ENCODE assay signal across 8 cellular contexts in the genomic region with DNA sequence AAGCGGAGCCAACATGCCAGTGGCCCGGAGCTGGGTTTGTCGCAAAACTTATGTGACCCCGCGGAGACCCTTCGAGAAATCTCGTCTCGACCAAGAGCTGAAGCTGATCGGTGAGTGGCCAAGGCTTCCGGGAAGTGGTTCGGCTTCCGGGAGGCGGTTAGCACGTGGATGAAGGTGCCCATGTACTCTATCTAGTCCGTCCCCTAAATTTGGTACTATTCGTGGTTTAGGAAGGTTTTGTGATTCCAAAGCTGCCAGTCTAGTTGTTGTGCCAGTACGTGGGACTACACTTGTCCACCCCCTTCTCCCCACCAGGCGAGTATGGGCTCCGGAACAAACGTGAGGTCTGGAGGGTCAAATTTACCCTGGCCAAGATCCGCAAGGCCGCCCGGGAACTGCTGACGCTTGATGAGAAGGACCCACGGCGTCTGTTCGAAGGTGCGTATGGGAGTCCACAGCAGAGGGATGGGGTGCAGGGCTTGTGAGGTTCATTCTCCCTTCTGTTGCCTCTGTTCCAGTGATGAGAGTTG. TPM values are rescaled to one million over a fixed set of nuclear protein-coding genes. Genes with fewer than 3 reads are reported as not detected.
A peak's percentile ranks its signal among the peaks of the same experiment; 100 is the strongest.
DNase-seq lines count a peak whose midpoint lies in the region; ATAC-seq, FAIRE-seq and TF ChIP-seq lines count a peak whose summit lies in the region.

No MANE protein-coding gene starts in this region.

- FAIRE-seq in pancreas (lab: Jason Lieb, UNC), result no peak

- H3K9me3 ChIP-seq in ES-I3 (ENCODE audit: control insufficient read depth, insufficient read depth, low read length) (no peaks in the 10 kb centered on the region), Panc1 (ENCODE audit: control insufficient read depth, insufficient read depth, low read depth, low read length) (no peaks in the 10 kb centered on the region), pancreas (no peaks in the 10 kb centered on the region)

- DNase-seq in Panc1 (ENCODE audit: low read depth, low spot score) (no peak), epithelial cell of prostate (ENCODE audit: low read depth, low spot score) (no peak), pancreas (peak in 1 of 6 donors; percentile 51), SKM-1 treated with dmso at 0.1 percent for 144 hours (lab: John Stamatoyannopoulos, UW; ENCODE audit: unreplicated experiment) (no peak)

- H3K27me3 ChIP-seq in Panc1 (ENCODE audit: control insufficient read depth, insufficient read depth, low read length) (no peaks in the 10 kb centered on the region), pancreas (no peaks in the 10 kb centered on the region)

- ATAC-seq in Panc1, result 0 out of 2 replicates have a peak, but pooled peaks have one; percentile 2
- peak in 3 of 4 donors; percentile 0 for ATAC-seq in pancreas
- no peak for ATAC-seq in HG03378 (IDR thresholded peaks at IDR 0.05; ENCODE audit: unreplicated experiment)
- ATAC-seq in GM18517 (IDR thresholded peaks at IDR 0.05; ENCODE audit: unreplicated experiment), result no peak
- ATAC-seq in HG03196 (IDR thresholded peaks at IDR 0.05; ENCODE audit: unreplicated experiment), result no peak

- H3K4me1 ChIP-seq in ES-I3 (ENCODE audit: insufficient read depth, low read length), result peaks cover 15% of the 10 kb centered on the region
- peaks cover 45% of the 10 kb centered on the region for H3K4me1 ChIP-seq in Panc1 (ENCODE audit: control insufficient read depth, insufficient read depth, low read length)
- peaks cover 18 to 45% (median 37%) of the 10 kb centered on the region in 3 donors for H3K4me1 ChIP-seq in pancreas

- POLR2A ChIA-PET in Panc1 (lab: Charles Lee), result interaction anchor here (0.6 to 2.7 kb wide), 3 partner anchors 9 to 593 kb away, joined by 3 to 18 read pairs (median 4); partner anchors contain the start of genes MBOAT7 and TSEN34

- TF ChIP-seq CTCF in Panc1 (IDR thresholded peaks at IDR 0.05) (no peak), pancreas (IDR thresholded peaks at IDR 0.05) (no peak)

- in situ Hi-C loops in Panc1 (cut with HindIII; ENCODE audit: low pct_unique_long_range_greater_than_20kb, low sequenced_read_pairs), result no loop called here

- CTCF ChIA-PET in Panc1 (lab: Charles Lee), result interaction anchor here (0.5 kb wide), 1 partner anchor 13 kb away, joined by 3 read pairs; no protein-coding TSS in a partner anchor

- intact Hi-C loops in Panc1 (cut with micrococcal nuclease; ENCODE audit: unreplicated experiment), result no loop called here
- intact Hi-C loops in pancreas (cut with DNase I), result no loop called here

- H3K27ac ChIP-seq in Panc1 (ENCODE audit: low read length) (peak overlapping the region; percentile 95), epithelial cell of prostate (peak overlapping the region; percentile 87), pancreas (peak overlapping the region; percentile 82 to 97 (median 89))

- TSS peak; percentile 85 for BruUV-seq in Panc1 (replicated peaks; lab: Mats Ljungman, UMichigan)

- 1% methylated on average over 28 of the region's 28 CpGs for WGBS in pancreas, 2 donors

- H3K36me3 ChIP-seq in ES-I3 (ENCODE audit: insufficient read depth, low read length), result peaks cover 35% of the 10 kb centered on the region
- H3K36me3 ChIP-seq in Panc1 (ENCODE audit: control insufficient read depth, insufficient read depth, low read length), result peaks cover 39% of the 10 kb centered on the region
- peaks cover 4 to 25% (median 19%) of the 10 kb centered on the region in 3 donors for H3K36me3 ChIP-seq in pancreas

- H3K4me3 ChIP-seq in Panc1 (ENCODE audit: low read depth in 2 of 2, low read length in 2 of 2), result peak overlapping the region; percentile 69 to 96
- H3K4me3 ChIP-seq in pancreas, result peak overlapping the region; percentile 55 to 87 (median 62)

- peak overlapping the region; percentile 98 for H3K9ac ChIP-seq in ES-I3 (ENCODE audit: low read depth, low read length)

RNA-seq across cellular contexts. Expression of gene RPS9, which starts 0.6 kb away (rescaled TPM):
- total RNA-seq in Panc1 (2021; ENCODE audit: unreplicated experiment), result 823 TPM
- polyA plus RNA-seq in Panc1 (2012; ENCODE audit: insufficient read length), result 1,638 TPM
- 1,000 to 10,000 TPM in 4 of 6 donors, 100 to 1,000 TPM in 2; 815 to 1,921 (median 1,191) TPM for total RNA-seq in pancreas
- 1,000 to 10,000 TPM; 2,302 to 2,340 TPM for polyA plus RNA-seq in pancreas

RNA-seq across cellular contexts. Expression of gene TSEN34, which starts 10.1 kb away (rescaled TPM):
- total RNA-seq in Panc1 (2021; ENCODE audit: unreplicated experiment) (194 TPM), pancreas (10 to 100 TPM; 16.8 to 24.7 (median 19.4) TPM)
- polyA plus RNA-seq in Panc1 (2012; ENCODE audit: insufficient read length), result 160 TPM
- 10 to 100 TPM; 19.5 to 33.3 TPM for polyA plus RNA-seq in pancreas

RNA-seq across cellular contexts. Expression of gene MBOAT7, which starts 11.9 kb away (rescaled TPM):
- total RNA-seq in Panc1 (2021; ENCODE audit: unreplicated experiment) (264 TPM), pancreas (10 to 100 TPM; 18.8 to 47.2 (median 27.3) TPM)
- 301 TPM for polyA plus RNA-seq in Panc1 (2012; ENCODE audit: insufficient read length)
- 10 to 100 TPM; 32.6 to 34.7 TPM for polyA plus RNA-seq in pancreas

RNA-seq across cellular contexts. Expression of gene LILRB3, which starts 21.6 kb away (rescaled TPM):
- total RNA-seq in Panc1 (2021; ENCODE audit: unreplicated experiment) (0.18 TPM), pancreas (1 to 10 TPM in 3 of 6 donors, under 1 TPM in 3; 0.47 to 5.6 (median 1.6) TPM)
- polyA plus RNA-seq in Panc1 (2012; ENCODE audit: insufficient read length), result 0.47 TPM
- polyA plus RNA-seq in pancreas, result 1 to 10 TPM; 1.3 to 2.4 TPM

RNA-seq across cellular contexts. Expression of gene TMC4, which starts 28.3 kb away (rescaled TPM):
- total RNA-seq in Panc1 (2021; ENCODE audit: unreplicated experiment), result 5.1 TPM
- 8.4 TPM for polyA plus RNA-seq in Panc1 (2012; ENCODE audit: insufficient read length)
- 10 to 100 TPM; 51.8 to 66.5 (median 56.2) TPM for total RNA-seq in pancreas
- polyA plus RNA-seq in pancreas, result 10 to 100 TPM; 80.0 to 88.9 TPM

Comparison
In these comparisons a context has a peak if more than half of its experiments do, and no peak if none do; other contexts are left out.
1. ATAC-seq: peak in Panc1 (single experiment) and pancreas (3 of 4); none in HG03378 (single experiment), GM18517 (single experiment) and HG03196 (single experiment).
2. Peak in every context shown above with its lines, with median percentiles within 50 percentile points of each other: H3K27ac ChIP-seq.